In the genomic region with DNA sequence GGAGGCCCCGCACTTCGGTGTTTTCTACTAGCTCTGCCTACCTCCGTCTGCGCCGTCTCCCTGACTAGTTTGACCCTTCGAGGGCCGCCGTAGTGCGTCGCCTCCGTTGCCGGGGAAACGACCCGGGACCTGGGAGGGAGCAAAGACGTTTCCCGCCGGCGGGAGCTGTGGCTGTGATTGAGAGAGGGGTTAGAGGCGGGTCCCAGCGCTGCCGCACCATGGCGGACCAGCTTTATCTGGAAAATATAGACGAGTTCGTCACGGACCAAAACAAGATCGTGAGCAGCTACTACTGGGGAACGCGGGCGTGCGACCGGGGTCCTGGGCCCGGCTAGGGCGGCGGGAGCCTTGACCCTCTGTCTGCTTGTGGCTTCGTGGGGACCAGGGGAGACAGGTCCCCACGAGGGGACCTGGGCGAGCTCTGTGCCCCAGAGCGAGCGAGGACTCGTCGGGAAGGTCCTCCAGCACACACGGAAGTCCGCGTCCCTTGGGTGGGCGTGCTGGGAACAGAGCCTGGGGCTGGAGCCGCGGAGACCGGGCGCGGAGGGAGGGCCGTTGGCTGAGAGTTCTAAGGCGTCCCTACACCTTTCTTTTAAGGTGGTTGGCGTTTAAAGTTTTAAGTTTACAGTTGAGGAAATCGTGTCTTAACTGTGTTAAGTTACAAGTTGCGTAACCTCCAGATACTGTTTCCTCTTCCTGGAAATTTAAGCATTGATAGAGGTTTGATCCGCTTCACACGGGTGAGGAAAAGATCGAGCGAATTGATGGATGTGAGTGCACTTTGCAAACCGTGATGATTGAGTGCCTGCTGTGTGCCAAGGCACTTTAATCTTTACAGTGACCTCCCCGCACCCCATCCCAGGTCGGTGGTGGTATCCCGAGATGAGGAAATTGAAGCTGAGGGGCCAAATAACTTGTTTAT, we compare ENCODE assay signal across 8 cellular contexts. TPM values are rescaled to one million over a fixed set of nuclear protein-coding genes. Genes with fewer than 3 reads are reported as not detected.
A peak's percentile ranks its signal among the peaks of the same experiment; 100 is the strongest.
DNase-seq lines count a peak whose midpoint lies in the region; ATAC-seq, FAIRE-seq and TF ChIP-seq lines count a peak whose summit lies in the region.

POLD3 (plus strand) TSS at position 142 of the 922 bp plus-strand sequence; CDS start at position 219, 77 bp downstream.

- H3K9me3 ChIP-seq in kidney (ENCODE audit: control insufficient read depth in 1 of 2, low read length in 2 of 2), result no peaks in the 10 kb centered on the region

- peak within 1 kb of the TSS; percentile 74 to 77 for H3K4me3 ChIP-seq in kidney (ENCODE audit: low read length in 2 of 2)

- peak within 1 kb of the TSS; percentile 77 to 78 for H3K9ac ChIP-seq in kidney (ENCODE audit: low read length in 2 of 2)

- intact Hi-C loops in kidney (cut with DNase I), result no loop called here

- FAIRE-seq in GM19239 (lab: Jason Lieb, UNC) (peak; percentile 78), kidney (lab: Jason Lieb, UNC) (peak; percentile 11)

- ATAC-seq in HG03442 (IDR thresholded peaks at IDR 0.05; ENCODE audit: unreplicated experiment), result peak; percentile 91

- DNase-seq in AML-193 (lab: John Stamatoyannopoulos, UW) (peak; percentile 77 to 84), GM19239 (ENCODE audit: insufficient read length, low spot score) (peak; percentile 67), NCI-H510A treated with DMSO at 0.1 percent for 48 hours (lab: John Stamatoyannopoulos, UW) (peak; percentile 94), cerebellum (ENCODE audit: low spot score) (peak; percentile 88), kidney (peak; percentile 98)
- DNase-seq in activated CD4-positive, alpha-beta T cell treated with anti-CD3 and anti-CD28 coated beads for 24 hours (ENCODE audit: low read depth in 2 of 2), result peak; percentile 87 to 91
- peak; percentile 98 for DNase-seq in stimulated activated CD4-positive, alpha-beta T cell treated with anti-CD3 and anti-CD28 coated beads, Interleukin-15, amount 100 ng/mL, for 24 hours

- peaks cover 3 to 12% of the 10 kb centered on the region in 2 donors for H3K4me1 ChIP-seq in kidney (ENCODE audit: control insufficient read depth in 1 of 2, insufficient read depth in 1 of 2, low read depth in 1 of 2, low read length in 2 of 2)

- H3K36me3 ChIP-seq in kidney (ENCODE audit: control insufficient read depth in 1 of 2, insufficient read depth in 2 of 2, low read length in 2 of 2), result no peaks in the 10 kb centered on the region

- TF ChIP-seq CTCF in kidney (IDR thresholded peaks at IDR 0.05; ENCODE audit: borderline replicate concordance, extremely low read depth, insufficient read depth), result no peak

- H3K27ac ChIP-seq in kidney (ENCODE audit: low read depth in 2 of 2, low read length in 2 of 2), result peak within 1 kb of the TSS; percentile 74 to 83

RNA-seq across cellular contexts. Expression of gene POLD3, which starts in this region (rescaled TPM):
- total RNA-seq in cerebellum (20.8 TPM), kidney (22.3 TPM)
- 12.8 TPM for polyA plus RNA-seq in kidney (ENCODE audit: insufficient read depth, low read depth, low replicate concordance)

Comparison
In these comparisons a context has a peak if more than half of its experiments do, and no peak if none do; other contexts are left out.
1. Peak in every context shown above with its lines: DNase-seq, ATAC-seq, H3K4me3 ChIP-seq and H3K27ac ChIP-seq.